ENCODE assay signal across 12 cellular contexts in genomic region chr4:110310795-110311194, GRCh38.
DNase-seq lines count a peak whose midpoint lies in the region; ATAC-seq and TF ChIP-seq lines count a peak whose summit lies in the region.
"Had no signal": no experiment of that assay in that cellular context is flagged by ENCODE, and none has a peak within 500 bp of the region (broad histone marks: within the 10 kb centered on the region; RNA-seq: fewer than 3 reads in every experiment).

No MANE protein-coding gene starts in this region.

- peaks cover 2% of the 10 kb centered on the region for H3K27me3 Mint-ChIP-seq in endodermal cell (ENCODE audit: insufficient read depth)

- H3K36me3 ChIP-seq in endodermal cell (ENCODE audit: control insufficient read depth, insufficient read depth, low read length) = no peaks in the 10 kb centered on the region
- H3K36me3 ChIP-seq: transverse colon had no signal

- 87 to 100% methylated on average over 1 of the region's 1 CpG for WGBS in endodermal cell (ENCODE audit: insufficient coverage in 1 of 2, insufficient read length in 1 of 2), 2 experiments

- no peaks in the 10 kb centered on the region for H3K36me3 Mint-ChIP-seq in endodermal cell (ENCODE audit: low read depth)

- H3K9me3 ChIP-seq in endodermal cell (ENCODE audit: control insufficient read depth, low read length) = no peaks in the 10 kb centered on the region
- H3K9me3 ChIP-seq: transverse colon had no signal

- DNase-seq in CD1c-positive myeloid dendritic cell (ENCODE audit: extremely low spot score) (peak; percentile 79), RKO (ENCODE audit: low spot score) (peak; percentile 14), NCI-H345 treated with DMSO at 0.1 percent for 48 hours (lab: John Stamatoyannopoulos, UW; ENCODE audit: unreplicated experiment) (no peak), endodermal cell (no peak)
- DNase-seq in stimulated activated CD4-positive, alpha-beta T cell treated with anti-CD3 and anti-CD28 coated beads, Interleukin-4, amount 100 ng/mL, for 1 hour = no peak
- no peak for DNase-seq in activated effector memory CD4-positive, alpha-beta T cell treated with anti-CD3 and anti-CD28 coated beads, Interleukin-2, amount 50 U/mL, for 16 hours
- DNase-seq: activated CD8-positive, alpha-beta memory T cell treated with anti-CD3 and anti-CD28 coated beads, Interleukin-2, amount 50 U/mL, for 48 hours; NCI-H510A; transverse colon had no signal

- ATAC-seq in GM21367 (IDR thresholded peaks at IDR 0.05; ENCODE audit: unreplicated experiment) (peak; percentile 60), HG03342 (IDR thresholded peaks at IDR 0.05; ENCODE audit: unreplicated experiment) (peak; percentile 95)

- H3K9ac ChIP-seq in endodermal cell (ENCODE audit: extremely low read depth, low read length, poor library complexity, severe bottlenecking) = no peak overlapping the region
- H3K9ac ChIP-seq: KMS-11 had no signal

- no peaks in the 10 kb centered on the region for H3K4me1 ChIP-seq in endodermal cell (ENCODE audit: control insufficient read depth, insufficient read depth, low read length)
- H3K4me1 ChIP-seq: transverse colon had no signal

- no peaks in the 10 kb centered on the region for H3K9me3 Mint-ChIP-seq in endodermal cell

- H3K4me3 Mint-ChIP-seq in endodermal cell = no peak overlapping the region

- H3K27ac Mint-ChIP-seq in endodermal cell = no peak overlapping the region

- no peaks in the 10 kb centered on the region for H3K4me1 Mint-ChIP-seq in endodermal cell

- H3K27me3 ChIP-seq in endodermal cell (ENCODE audit: control insufficient read depth, insufficient read depth, low read length, poor library complexity, severe bottlenecking) = no peaks in the 10 kb centered on the region
- H3K27me3 ChIP-seq: transverse colon had no signal

- H3K27ac ChIP-seq in endodermal cell (ENCODE audit: low read depth, low read length) = no peak overlapping the region
- H3K27ac ChIP-seq: KMS-11, transverse colon had no signal

- no peak for TF ChIP-seq CTCF in endodermal cell (conservative IDR thresholded peaks at IDR 0.05)

- H3K4me3 ChIP-seq in endodermal cell (ENCODE audit: low read length) = no peak overlapping the region
- H3K4me3 ChIP-seq: transverse colon had no signal

Comparison
In these comparisons a context has a peak if more than half of its experiments do, and no peak if none do; other contexts are left out.
1. DNase-seq: peak in CD1c-positive myeloid dendritic cell (single experiment) and RKO (single experiment); none in stimulated activated CD4-positive, alpha-beta T cell treated with anti-CD3 and anti-CD28 coated beads, Interleukin-4, amount 100 ng/mL, for 1 hour (single experiment), NCI-H345 treated with DMSO at 0.1 percent for 48 hours (single experiment), activated effector memory CD4-positive, alpha-beta T cell treated with anti-CD3 and anti-CD28 coated beads, Interleukin-2, amount 50 U/mL, for 16 hours (single experiment) and endodermal cell (single experiment).